Comparison of ENCODE assay signal across 11 cellular contexts in the genomic region with DNA sequence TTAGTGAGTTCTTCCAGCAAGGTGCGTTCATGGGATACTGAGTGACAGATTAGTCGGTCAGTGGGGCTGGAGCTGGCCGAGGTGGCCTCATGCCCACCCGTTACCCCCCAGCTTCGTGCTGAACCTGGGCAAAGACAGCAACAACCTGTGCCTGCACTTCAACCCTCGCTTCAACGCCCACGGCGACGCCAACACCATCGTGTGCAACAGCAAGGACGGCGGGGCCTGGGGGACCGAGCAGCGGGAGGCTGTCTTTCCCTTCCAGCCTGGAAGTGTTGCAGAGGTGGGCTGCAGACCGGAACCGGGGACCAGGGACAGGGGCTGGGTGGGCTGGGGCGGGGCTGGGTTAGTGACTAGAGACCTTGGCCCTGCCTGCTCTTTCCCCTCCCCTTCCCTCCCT. TPM values are rescaled to one million over a fixed set of nuclear protein-coding genes. Genes with fewer than 3 reads are reported as not detected.
DNase-seq lines count a peak whose midpoint lies in the region; ATAC-seq and TF ChIP-seq lines count a peak whose summit lies in the region.
"Had no signal": no experiment of that assay in that cellular context is flagged by ENCODE, and none has a peak within 500 bp of the region (broad histone marks: within the 10 kb centered on the region; RNA-seq: fewer than 3 reads in every experiment).

No MANE protein-coding gene starts in this region.

- H3K4ac ChIP-seq in mesenchymal stem cell (ENCODE audit: low read depth in 1 of 2, low read length in 2 of 2): no peak overlapping the region

- no peak overlapping the region for H2AFZ ChIP-seq in mesenchymal stem cell (ENCODE audit: low read depth, low read length)

- TF ChIP-seq CTCF in left ventricle myocardium inferior (IDR thresholded peaks at IDR 0.05; ENCODE audit: borderline replicate concordance) (no peak), vagina (IDR thresholded peaks at IDR 0.05) (no peak)

- no peak overlapping the region for H4K8ac ChIP-seq in mesenchymal stem cell (ENCODE audit: low read length)

- H3K79me1 ChIP-seq in mesenchymal stem cell (replicated peaks; ENCODE audit: low read length, poor library complexity, severe bottlenecking): no peaks in the 10 kb centered on the region

- peak overlapping the region; percentile 78 for H3K4me3 ChIP-seq in left ventricle myocardium inferior
- H3K4me3 ChIP-seq in right cardiac atrium (ENCODE audit: low read length): no peak overlapping the region
- peak overlapping the region; percentile 95 for H3K4me3 ChIP-seq in adipocyte (ENCODE audit: low read length)
- peak overlapping the region; percentile 12 to 100 for H3K4me3 ChIP-seq in mesenchymal stem cell (ENCODE audit: insufficient read depth in 1 of 2, low read depth in 1 of 2, low read length in 2 of 2)
- H3K4me3 ChIP-seq in vagina: no peak overlapping the region

- peak overlapping the region in 1 of 2 experiments; percentile 71 for H3K18ac ChIP-seq in mesenchymal stem cell (ENCODE audit: low read depth in 1 of 2, low read length in 2 of 2)

- H3K4me1 ChIP-seq in left ventricle myocardium inferior: peaks cover 73% of the 10 kb centered on the region
- peaks cover 4% of the 10 kb centered on the region for H3K4me1 ChIP-seq in right cardiac atrium (ENCODE audit: control insufficient read depth, insufficient read depth, low read length)
- H3K4me1 ChIP-seq in adipocyte (ENCODE audit: control insufficient read depth, insufficient read depth, low read length): peaks cover 28% of the 10 kb centered on the region
- H3K4me1 ChIP-seq in mesenchymal stem cell (ENCODE audit: control insufficient read depth, insufficient read depth, low read depth, low read length): peaks cover 36% of the 10 kb centered on the region
- H3K4me1 ChIP-seq in vagina: peaks cover 71% of the 10 kb centered on the region

- H3K9ac ChIP-seq in adipocyte (ENCODE audit: low read length) (peak overlapping the region; percentile 98), mesenchymal stem cell (ENCODE audit: low read length) (peak overlapping the region; percentile 89)

- intact Hi-C loops in left ventricle myocardium inferior (cut with micrococcal nuclease) (no loop called here), right cardiac atrium (cut with DNase I) (no loop called here), vagina (cut with DNase I) (loop anchor here (5.0 kb wide), 1 partner anchor 36 kb away; no protein-coding TSS in a partner anchor)

- ATAC-seq in right cardiac atrium: no peak
- ATAC-seq in HG03432 (IDR thresholded peaks at IDR 0.05; ENCODE audit: unreplicated experiment): no peak

- peak overlapping the region in 1 of 2 experiments; percentile 75 for H3K14ac ChIP-seq in mesenchymal stem cell (ENCODE audit: low read length in 2 of 2)

- no peak for TF ChIP-seq POLR2A in vagina (IDR thresholded peaks at IDR 0.05)

- H3K36me3 ChIP-seq in left ventricle myocardium inferior (peaks cover 24% of the 10 kb centered on the region), adipocyte (ENCODE audit: control insufficient read depth, insufficient read depth, low read length, severe bottlenecking) (peaks cover 24% of the 10 kb centered on the region), mesenchymal stem cell (ENCODE audit: control insufficient read depth in 1 of 2, insufficient read depth in 2 of 2, low read depth in 1 of 2, low read length in 2 of 2) (peaks cover 22 to 23% of the 10 kb centered on the region in 2 experiments), vagina (peaks cover 0 to 8% of the 10 kb centered on the region in 2 donors)

- DNase-seq in left ventricle myocardium inferior: no peak
- DNase-seq in right cardiac atrium: no peak
- DNase-seq in adipocyte (ENCODE audit: low read depth): peak; percentile 3
- no peak for DNase-seq in mesenchymal stem cell
- no peak for DNase-seq in vagina (ENCODE audit: extremely low spot score in 2 of 2)
- DNase-seq in NCI-H2227 treated with DMSO at 0.1 percent for 48 hours (lab: John Stamatoyannopoulos, UW): no peak
- DNase-seq in NCI-H748 (lab: John Stamatoyannopoulos, UW; ENCODE audit: unreplicated experiment): no peak
- DNase-seq: activated effector memory CD4-positive, alpha-beta T cell treated with Interleukin-2 at 50 U/mL for 16 hours; dermis blood vessel endothelial cell; NCI-H187 treated with DMSO at 0.1 percent for 48 hours had no signal

- H4K91ac ChIP-seq in mesenchymal stem cell (ENCODE audit: low read length): no peak overlapping the region

- H3K27ac ChIP-seq in left ventricle myocardium inferior (replicated peaks) (peak overlapping the region; percentile 98), right cardiac atrium (ENCODE audit: low read length) (no peak overlapping the region), mesenchymal stem cell (ENCODE audit: low read length, poor library complexity, severe bottlenecking) (peak overlapping the region; percentile 13), vagina (peak overlapping the region; percentile 98)

- no peaks in the 10 kb centered on the region for H3K9me3 ChIP-seq in left ventricle myocardium inferior (replicated peaks)
- H3K9me3 ChIP-seq in right cardiac atrium (ENCODE audit: control insufficient read depth, low read length): no peaks in the 10 kb centered on the region
- H3K9me3 ChIP-seq in adipocyte (ENCODE audit: control insufficient read depth, low read length): no peaks in the 10 kb centered on the region
- no peaks in the 10 kb centered on the region for H3K9me3 ChIP-seq in mesenchymal stem cell (ENCODE audit: control insufficient read depth, low read length)
- H3K9me3 ChIP-seq in vagina: no peaks in the 10 kb centered on the region

- no peaks in the 10 kb centered on the region for H3K27me3 ChIP-seq in left ventricle myocardium inferior (ENCODE audit: low read depth)
- no peaks in the 10 kb centered on the region for H3K27me3 ChIP-seq in right cardiac atrium (ENCODE audit: control insufficient read depth, insufficient read depth)
- no peaks in the 10 kb centered on the region for H3K27me3 ChIP-seq in adipocyte (replicated peaks; ENCODE audit: control insufficient read depth, insufficient read depth, low read length)
- H3K27me3 ChIP-seq in mesenchymal stem cell (ENCODE audit: control insufficient read depth in 1 of 2, insufficient read depth in 1 of 2, low read length in 2 of 2): no peaks in the 10 kb centered on the region
- H3K27me3 ChIP-seq in vagina: no peaks in the 10 kb centered on the region

- H2BK12ac ChIP-seq in mesenchymal stem cell (ENCODE audit: low read length in 2 of 2): peak overlapping the region in 1 of 2 experiments; percentile 40

- H2BK120ac ChIP-seq in mesenchymal stem cell (ENCODE audit: low read depth, low read length): no peak overlapping the region

- H2AK5ac ChIP-seq in mesenchymal stem cell (ENCODE audit: low read length, severe bottlenecking): peak overlapping the region; percentile 17

- H2BK15ac ChIP-seq in mesenchymal stem cell (ENCODE audit: low read depth, poor library complexity, severe bottlenecking): no peak overlapping the region

- H2BK5ac ChIP-seq in mesenchymal stem cell (ENCODE audit: low read depth, low read length, poor library complexity, severe bottlenecking): no peak overlapping the region

- H3K4me2 ChIP-seq in mesenchymal stem cell (ENCODE audit: low read length, poor library complexity, severe bottlenecking): no peak overlapping the region

- no peak overlapping the region for H3K23ac ChIP-seq in mesenchymal stem cell (ENCODE audit: low read length in 2 of 2)

- WGBS in right cardiac atrium: 57% methylated on average over 18 of the region's 18 CpGs
- 90% methylated on average over 14 of the region's 18 CpGs for WGBS in mesenchymal stem cell

RNA-seq across cellular contexts. Expression of a gene that starts 2.9 kb away (rescaled TPM):
- total RNA-seq in left ventricle myocardium inferior (843 TPM), right cardiac atrium (100 to 1,000 TPM; 438 to 693 (median 551) TPM), vagina (1,638 TPM)
- 1,338 TPM for polyA plus RNA-seq in right cardiac atrium
- 4,707 TPM for polyA plus RNA-seq in mesenchymal stem cell (2013, experiment 1 of 2)
- polyA plus RNA-seq in mesenchymal stem cell (2013, experiment 2 of 2): 4,802 TPM

RNA-seq across cellular contexts. Expression of a gene that starts 7.8 kb away (rescaled TPM):
- 12.8 TPM for total RNA-seq in left ventricle myocardium inferior
- 10 to 100 TPM; 13.5 to 16.4 (median 14.4) TPM for total RNA-seq in right cardiac atrium
- polyA plus RNA-seq in right cardiac atrium: 16.3 TPM
- 14.9 TPM for polyA plus RNA-seq in mesenchymal stem cell (2013, experiment 1 of 2)
- polyA plus RNA-seq in mesenchymal stem cell (2013, experiment 2 of 2): 13.9 TPM
- total RNA-seq in vagina: 28.2 TPM

RNA-seq across cellular contexts. Expression of a gene that starts 18.5 kb away (rescaled TPM):
- total RNA-seq in left ventricle myocardium inferior (86.5 TPM), right cardiac atrium (100 to 1,000 TPM in 1 of 4 donors, 10 to 100 TPM in 3; 84.8 to 105 (median 92.5) TPM), vagina (108 TPM)
- polyA plus RNA-seq in right cardiac atrium: 82.1 TPM
- polyA plus RNA-seq in mesenchymal stem cell (2013, experiment 1 of 2): 67.0 TPM
- polyA plus RNA-seq in mesenchymal stem cell (2013, experiment 2 of 2): 64.8 TPM

RNA-seq across cellular contexts. Expression of a gene that starts 19.8 kb away (rescaled TPM):
- 23.9 TPM for total RNA-seq in left ventricle myocardium inferior
- 10 to 100 TPM; 18.6 to 21.7 (median 20.4) TPM for total RNA-seq in right cardiac atrium
- polyA plus RNA-seq in right cardiac atrium: 21.0 TPM
- 7.5 TPM for polyA plus RNA-seq in mesenchymal stem cell (2013, experiment 1 of 2)
- polyA plus RNA-seq in mesenchymal stem cell (2013, experiment 2 of 2): 6.7 TPM
- total RNA-seq in vagina: 6.4 TPM

RNA-seq across cellular contexts. Expression of a gene that starts 38.9 kb away (rescaled TPM):
- total RNA-seq in left ventricle myocardium inferior (2.5 TPM), right cardiac atrium (1 to 10 TPM; 1.9 to 4.8 (median 3.1) TPM), vagina (34.1 TPM)
- polyA plus RNA-seq in right cardiac atrium: 1.4 TPM
- polyA plus RNA-seq in mesenchymal stem cell (2013, experiment 1 of 2): 15.4 TPM
- 15.0 TPM for polyA plus RNA-seq in mesenchymal stem cell (2013, experiment 2 of 2)

Comparison
In these comparisons a context has a peak if more than half of its experiments do, and no peak if none do; other contexts are left out.
1. H3K4me3 ChIP-seq: peak in left ventricle myocardium inferior (single experiment), adipocyte (single experiment) and mesenchymal stem cell (2 of 2); none in right cardiac atrium (single experiment) and vagina (0 of 2).